ENCODE assay signal across 18 cellular contexts in genomic region chr10:1180836-1181235, GRCh38.
A peak's percentile ranks its signal among the peaks of the same experiment; 100 is the strongest.
DNase-seq lines count a peak whose midpoint lies in the region; ATAC-seq, FAIRE-seq and TF ChIP-seq lines count a peak whose summit lies in the region.
"Had no signal": no experiment of that assay in that cellular context is flagged by ENCODE, and none has a peak within 500 bp of the region (broad histone marks: within the 10 kb centered on the region; RNA-seq: fewer than 3 reads in every experiment).

No MANE protein-coding gene starts in this region.

- H3K4me1 ChIP-seq in A673 (ENCODE audit: insufficient read depth, low read length, poor library complexity, severe bottlenecking) (no peaks in the 10 kb centered on the region), OCI-LY1 (ENCODE audit: insufficient read depth, low read length, severe bottlenecking) (no peaks in the 10 kb centered on the region), H1 (replicated peaks in 1 of 4; ENCODE audit: control insufficient read depth in 3 of 4, insufficient read depth in 4 of 4, low read length in 3 of 4) (peaks cover 0 to 7% (median 3%) of the 10 kb centered on the region in 4 experiments; a peak in 2 of 7 replicates), hepatocyte (ENCODE audit: insufficient read depth) (no peaks in the 10 kb centered on the region)
- H3K4me1 ChIP-seq: heart left ventricle had no signal

- no peak overlapping the region for H3K18ac ChIP-seq in H1 (ENCODE audit: extremely low read depth, low read length)

- H3K9me2 ChIP-seq in OCI-LY1 (ENCODE audit: low read depth, low read length) (no peaks in the 10 kb centered on the region), hepatocyte (replicated peaks; ENCODE audit: insufficient read depth) (no peaks in the 10 kb centered on the region)

- no peak overlapping the region for H3K4ac ChIP-seq in H1 (replicated peaks; ENCODE audit: insufficient read length, low read depth, low read length)

- H4K8ac ChIP-seq in H1 (ENCODE audit: extremely low read depth, insufficient read depth, low read length), result no peak overlapping the region

- 65% methylated on average over 11 of the region's 11 CpGs; no CpG with 5 or more reads in 1 of the 2 experiments for WGBS in H1 (ENCODE audit: extremely low coverage in 1 of 2, insufficient coverage in 1 of 2, insufficient read length in 1 of 2, insufficient replicate concordance in 2 of 2, low coverage in 1 of 2, low lambda C conversion rate in 2 of 2, missing lambda C conversion rate in 1 of 2), 2 experiments
- WGBS in hepatocyte (ENCODE audit: low lambda C conversion rate, missing lambda C conversion rate), result 68% methylated on average over 11 of the region's 11 CpGs

- BruUV-seq in A673 (replicated peaks; lab: Mats Ljungman, UMichigan), result no TSS peak

- H3K14ac ChIP-seq in H1 (ENCODE audit: insufficient read length), result no peak overlapping the region

- no peak overlapping the region for H2BK15ac ChIP-seq in H1 (ENCODE audit: low read length)

- TF ChIP-seq CTCF in A673 (conservative IDR thresholded peaks at IDR 0.05; ENCODE audit: low read depth, low read length), result 0 out of 2 replicates have a peak, but pooled peaks have one; percentile 14
- peak; percentile 6; the same call in 1 of the 2 replicates for TF ChIP-seq CTCF in OCI-LY1 (IDR thresholded peaks at IDR 0.05; ENCODE audit: low read length)
- TF ChIP-seq CTCF in H1 (IDR thresholded peaks at IDR 0.05; ENCODE audit: control extremely low read depth in 1 of 3, insufficient read depth in 1 of 3, low read depth in 1 of 3, low read length in 3 of 3), result peak; percentile 18 to 51 (median 37); a peak in 2 of 4 replicates
- TF ChIP-seq CTCF in hepatocyte (IDR thresholded peaks at IDR 0.05; ENCODE audit: poor library complexity), result no peak

- no peaks in the 10 kb centered on the region for H4K20me1 ChIP-seq in OCI-LY1 (ENCODE audit: insufficient read depth, low read length)
- H4K20me1 ChIP-seq in H1 (replicated peaks in 1 of 2; ENCODE audit: control insufficient read depth in 1 of 2, insufficient read depth in 2 of 2, low read length in 2 of 2), result no peaks in the 10 kb centered on the region
- H4K20me1 ChIP-seq in hepatocyte (ENCODE audit: insufficient read depth, poor library complexity, severe bottlenecking), result no peaks in the 10 kb centered on the region

- no peaks in the 10 kb centered on the region for H3F3A ChIP-seq in OCI-LY1 (ENCODE audit: insufficient read depth, low read length)

- H3K56ac ChIP-seq in H1 (replicated peaks; ENCODE audit: insufficient read length, low read depth, low read length), result no peak overlapping the region

- no peak overlapping the region for H4K5ac ChIP-seq in H1 (ENCODE audit: insufficient read length, low read depth, low read length)

- TF ChIP-seq POLR2A in H1 (IDR thresholded peaks at IDR 0.05; ENCODE audit: control extremely low read depth in 1 of 2, low read depth in 2 of 2, low read length in 2 of 2), result no peak

- no peak for ATAC-seq in GM21717 (IDR thresholded peaks at IDR 0.05; ENCODE audit: unreplicated experiment)
- ATAC-seq in HG02885 (IDR thresholded peaks at IDR 0.05; ENCODE audit: poor library complexity, unreplicated experiment), result no peak
- ATAC-seq: heart left ventricle had no signal

- H2AK5ac ChIP-seq in H1 (ENCODE audit: low read depth, low read length), result no peak overlapping the region

- TF ChIP-seq EP300 in H1 (IDR thresholded peaks at IDR 0.05; ENCODE audit: borderline replicate concordance in 1 of 2, low read depth in 2 of 2, low read length in 2 of 2), result no peak

- H2BK120ac ChIP-seq in H1 (replicated peaks; ENCODE audit: low read depth, low read length), result no peak overlapping the region

- H2BK5ac ChIP-seq in H1 (ENCODE audit: low read depth, low read length), result no peak overlapping the region

- POLR2A ChIA-PET in A673 (lab: Charles Lee; ENCODE audit: low non-redundant PET), result no interaction called here
- POLR2A ChIA-PET in H1 (lab: Charles Lee; ENCODE audit: partially characterized antibody), result interaction anchor here (0.8 to 1.1 kb wide), 2 partner anchors 9 to 18 kb away, joined by 3 read pairs; no protein-coding TSS in a partner anchor

- H3K9ac ChIP-seq in OCI-LY1 (ENCODE audit: low read length) (no peak overlapping the region), H1 (replicated peaks in 1 of 4; ENCODE audit: extremely low read depth in 1 of 4, low read depth in 3 of 4, low read length in 3 of 4) (no peak overlapping the region)

- no peaks in the 10 kb centered on the region for H3K79me2 ChIP-seq in OCI-LY1 (ENCODE audit: insufficient read depth, low read length)
- H3K79me2 ChIP-seq in H1 (ENCODE audit: control insufficient read depth in 1 of 2, insufficient read depth in 2 of 2, low read length in 2 of 2), result no peaks in the 10 kb centered on the region
- H3K79me2 ChIP-seq in hepatocyte, result no peaks in the 10 kb centered on the region

- H3K4me2 ChIP-seq in OCI-LY1 (ENCODE audit: low read length) (no peak overlapping the region), H1 (ENCODE audit: insufficient read depth in 1 of 2, low read depth in 2 of 2, low read length in 2 of 2) (no peak overlapping the region), hepatocyte (no peak overlapping the region)

- H2AFZ ChIP-seq in OCI-LY1 (ENCODE audit: low read length), result no peak overlapping the region
- H2AFZ ChIP-seq in H1 (ENCODE audit: low read length), result no peak overlapping the region
- no peak overlapping the region for H2AFZ ChIP-seq in hepatocyte

- H3K36me3 ChIP-seq in A673 (ENCODE audit: insufficient read depth, low read length, poor library complexity, severe bottlenecking) (no peaks in the 10 kb centered on the region), OCI-LY1 (ENCODE audit: insufficient read depth, low read length) (no peaks in the 10 kb centered on the region), H1 (ENCODE audit: control insufficient read depth in 2 of 4, insufficient read depth in 4 of 4, low read length in 3 of 4) (no peaks in the 10 kb centered on the region), hepatocyte (replicated peaks; ENCODE audit: insufficient read depth, low read depth) (no peaks in the 10 kb centered on the region)
- H3K36me3 ChIP-seq: heart left ventricle had no signal

- H3K9me3 ChIP-seq in A673 (ENCODE audit: low read depth, low read length, poor library complexity, severe bottlenecking) (no peaks in the 10 kb centered on the region), OCI-LY1 (ENCODE audit: low read length) (no peaks in the 10 kb centered on the region), H1 (ENCODE audit: insufficient read depth in 2 of 2, low read depth in 1 of 2, low read length in 1 of 2) (no peaks in the 10 kb centered on the region), hepatocyte (ENCODE audit: low read depth) (no peaks in the 10 kb centered on the region)
- H3K9me3 ChIP-seq: heart left ventricle had no signal

- intact Hi-C loops in A673 (cut with micrococcal nuclease; ENCODE audit: unreplicated experiment), result no loop called here

- FAIRE-seq in H1 (lab: Jason Lieb, UNC), result peak; percentile 28
- FAIRE-seq: A204.1 had no signal

- no peak overlapping the region for H2BK20ac ChIP-seq in H1 (ENCODE audit: low read length)

- TF ChIP-seq RAD21 in H1 (IDR thresholded peaks at IDR 0.05 in 1 of 2, conservative IDR thresholded peaks at IDR 0.05 in 1 of 2; ENCODE audit: low read depth in 2 of 2, low read length in 2 of 2), result peak; percentile 23 to 45; a peak in 3 of 4 replicates

- no peak overlapping the region for H3K23ac ChIP-seq in H1 (ENCODE audit: insufficient read length)

- no peak overlapping the region for H3K27ac ChIP-seq in A673 (ENCODE audit: low read depth, low read length, poor library complexity, severe bottlenecking)
- H3K27ac ChIP-seq in OCI-LY1 (ENCODE audit: low read depth, low read length, poor library complexity, severe bottlenecking), result no peak overlapping the region
- H3K27ac ChIP-seq in H1 (ENCODE audit: low read depth, low read length), result no peak overlapping the region
- H3K27ac ChIP-seq in hepatocyte, result no peak overlapping the region
- H3K27ac ChIP-seq: heart left ventricle had no signal

- CTCF ChIA-PET in A673 (lab: Charles Lee), result no interaction called here
- CTCF ChIA-PET in H1 (lab: Charles Lee; ENCODE audit: partially characterized antibody), result interaction anchor here (0.8 to 3.5 kb wide), 6 partner anchors 8 to 199 kb away, joined by 3 to 26 read pairs (median 6); no protein-coding TSS in a partner anchor

- H3K27me3 ChIP-seq in A673 (replicated peaks; ENCODE audit: insufficient read depth, low read depth, low read length, poor library complexity) (peaks cover 63% of the 10 kb centered on the region), OCI-LY1 (ENCODE audit: insufficient read depth, low read length) (0 out of 2 replicates have a peak, but pooled peaks cover 10% of the 10 kb centered on the region), H1 (replicated peaks in 1 of 4; ENCODE audit: control insufficient read depth in 3 of 4, extremely low read depth in 1 of 4, insufficient read depth in 3 of 4, low read length in 3 of 4) (no peaks in the 10 kb centered on the region), hepatocyte (no peaks in the 10 kb centered on the region)

- H4K91ac ChIP-seq in H1 (replicated peaks; ENCODE audit: insufficient read length, low read length), result no peak overlapping the region

- H3K23me2 ChIP-seq in H1 (ENCODE audit: low read depth, low read length), result no peaks in the 10 kb centered on the region

- DNase-seq in A673 (ENCODE audit: low spot score) (no peak), H1 (ENCODE audit: low read depth in 1 of 2, low spot score in 2 of 2) (no peak), midbrain (lab: John Stamatoyannopoulos, UW) (peak; percentile 35), hepatocyte (ENCODE audit: low spot score) (no peak)
- no peak for DNase-seq in stimulated activated CD4-positive, alpha-beta T cell treated with anti-CD3 and anti-CD28 coated beads, Interleukin-4, amount 100 ng/mL, for 1 hour
- DNase-seq: central memory CD4-positive, alpha-beta T cell; DMS 273 treated with DMSO at 0.1 percent for 48 hours; effector memory CD4-positive, alpha-beta T cell; GOT3; kidney glomerular epithelial cell; NCI-H2029; Right ventricle myocardium superior; stimulated activated CD4-positive, alpha-beta T cell treated with anti-CD3 and anti-CD28 coated beads, Interleukin-12 subunit alpha, Interleukin-12 subunit beta, amount 100 ng/mL, for 4 hours had no signal

- H3K79me1 ChIP-seq in H1 (ENCODE audit: low read depth, low read length), result no peaks in the 10 kb centered on the region

- H3K4me3 ChIP-seq in A673 (ENCODE audit: low read depth, low read length, poor library complexity, severe bottlenecking), result no peak overlapping the region
- no peak overlapping the region for H3K4me3 ChIP-seq in OCI-LY1 (ENCODE audit: low read depth, low read length, poor library complexity, severe bottlenecking)
- no peak overlapping the region for H3K4me3 ChIP-seq in H1 (ENCODE audit: extremely low read depth in 1 of 4, insufficient read depth in 2 of 4, low read depth in 3 of 4, low read length in 4 of 4)
- no peak overlapping the region for H3K4me3 ChIP-seq in hepatocyte
- H3K4me3 ChIP-seq: heart left ventricle had no signal

- 0 out of 2 replicates have a peak overlapping the region, but pooled peaks have one; percentile 9 for H2BK12ac ChIP-seq in H1 (ENCODE audit: low read depth, low read length)

TF ChIP-seq in H1, 55 proteins besides CTCF, POLR2A, EP300 and RAD21 (continues in another document):
- TF ChIP-seq BCL11A (IDR thresholded peaks at IDR 0.05; ENCODE audit: low read depth in 2 of 2, low read length in 2 of 2) (no peak), KDM4A (IDR thresholded peaks at IDR 0.05; ENCODE audit: low read depth, low read length, severe bottlenecking) (no peak), JUND (IDR thresholded peaks at IDR 0.05; ENCODE audit: low read length) (no peak)
